ENCODE assay signal across 8 cellular contexts in the genomic region with DNA sequence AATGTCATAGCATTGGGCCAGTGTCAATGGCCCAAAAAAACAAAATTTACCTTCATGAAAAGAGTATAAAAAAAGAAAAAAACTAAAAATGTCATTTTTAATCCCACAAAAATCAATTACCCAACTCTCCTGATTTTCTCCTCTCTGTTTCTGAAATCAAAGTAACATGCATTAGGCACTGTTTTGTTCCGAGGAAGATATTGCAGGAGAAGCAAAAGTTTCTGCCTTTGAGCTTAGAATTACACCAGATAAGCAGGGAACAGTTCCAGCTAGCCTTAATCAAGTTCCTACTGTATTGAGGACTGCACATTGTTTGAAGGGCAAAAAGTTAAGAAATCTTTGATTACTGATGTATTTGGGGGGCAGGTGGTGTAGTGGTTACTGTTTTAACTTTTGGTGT. TPM values are rescaled to one million over a fixed set of nuclear protein-coding genes. Genes with fewer than 3 reads are reported as not detected.
DNase-seq lines count a peak whose midpoint lies in the region; ATAC-seq and TF ChIP-seq lines count a peak whose summit lies in the region.

No MANE protein-coding gene starts in this region.

- no peaks in the 10 kb centered on the region for H3K9me3 Mint-ChIP-seq in activated T-cell treated with anti-CD3 and anti-CD28 coated beads, Interleukin-2, amount 50 U/mL, for 4 hours
- no peaks in the 10 kb centered on the region for H3K9me3 Mint-ChIP-seq in activated T-helper 17 cell treated with anti-CD3 and anti-CD28 coated beads, Interleukin-2, amount 50 U/mL, for 72 hours

- H3K27me3 ChIP-seq in kidney epithelial cell (ENCODE audit: control insufficient read depth, insufficient read depth, low read length) (no peaks in the 10 kb centered on the region), transverse colon (no peaks in the 10 kb centered on the region)

- no peaks in the 10 kb centered on the region for H3K27me3 Mint-ChIP-seq in activated T-cell treated with anti-CD3 and anti-CD28 coated beads, Interleukin-2, amount 50 U/mL, for 4 hours (ENCODE audit: low read depth)
- peaks cover 8% of the 10 kb centered on the region for H3K27me3 Mint-ChIP-seq in activated T-helper 17 cell treated with anti-CD3 and anti-CD28 coated beads, Interleukin-2, amount 50 U/mL, for 72 hours

- H3K36me3 Mint-ChIP-seq in activated T-cell treated with anti-CD3 and anti-CD28 coated beads, Interleukin-2, amount 50 U/mL, for 4 hours (ENCODE audit: insufficient read depth), result peaks cover 10% of the 10 kb centered on the region
- H3K36me3 Mint-ChIP-seq in activated T-helper 17 cell treated with anti-CD3 and anti-CD28 coated beads, Interleukin-2, amount 50 U/mL, for 72 hours (ENCODE audit: low read depth), result peaks cover 37% of the 10 kb centered on the region

- H3K36me3 ChIP-seq in kidney epithelial cell (ENCODE audit: control insufficient read depth, insufficient read depth, low read length), result no peaks in the 10 kb centered on the region
- no peaks in the 10 kb centered on the region for H3K36me3 ChIP-seq in transverse colon

- 0 to 25% methylated on average over 1 of the region's 1 CpG for whole genome bisulfite sequencing in transverse colon (ENCODE audit: low coverage in 1 of 2), 2 donors
- 0 to 37% methylated on average over 1 of the region's 1 CpG for whole genome bisulfite sequencing in lower leg skin, 2 donors

- ATAC-seq in activated T-cell treated with anti-CD3 and anti-CD28 coated beads, Interleukin-2, amount 50 U/mL, for 4 hours, result no peak
- no peak for ATAC-seq in activated T-helper 17 cell treated with anti-CD3 and anti-CD28 coated beads, Interleukin-2, amount 50 U/mL, for 72 hours (replicated peaks)

- in situ Hi-C loops in transverse colon (cut with MboI; ENCODE audit: low pct_ligation_motif_present in 1 of 4, low pct_unique_long_range_greater_than_20kb in 1 of 4, low sequenced_read_pairs in 3 of 4), result no loop called here

- peaks cover 32% of the 10 kb centered on the region for H3K4me1 Mint-ChIP-seq in activated T-cell treated with anti-CD3 and anti-CD28 coated beads, Interleukin-2, amount 50 U/mL, for 4 hours (ENCODE audit: low read depth)
- peaks cover 21% of the 10 kb centered on the region for H3K4me1 Mint-ChIP-seq in activated T-helper 17 cell treated with anti-CD3 and anti-CD28 coated beads, Interleukin-2, amount 50 U/mL, for 72 hours

- intact Hi-C loops in transverse colon (cut with DNase I; ENCODE audit: low total_unique reads) (no loop called here), lower leg skin (cut with DNase I; ENCODE audit: low total_unique reads) (no loop called here)

- TF ChIP-seq POLR2A in transverse colon (IDR thresholded peaks at IDR 0.05) (no peak), lower leg skin (IDR thresholded peaks at IDR 0.05) (no peak)

- H3K4me3 ChIP-seq in kidney epithelial cell (ENCODE audit: low read depth, low read length) (peak overlapping the region; percentile 75), transverse colon (peak overlapping the region in 2 of 4 donors; percentile 91 to 94), lower leg skin (ENCODE audit: low read depth, poor library complexity, severe bottlenecking) (no peak overlapping the region)

- DNase-seq in activated T-cell treated with anti-CD3 and anti-CD28 coated beads, Interleukin-2, amount 50 U/mL, for 4 hours, result no peak
- no peak for DNase-seq in activated T-cell treated with anti-CD3 and anti-CD28 coated beads for 4 hours
- no peak for DNase-seq in kidney epithelial cell (ENCODE audit: low read depth)
- no peak for DNase-seq in transverse colon
- no peak for DNase-seq in lower leg skin (ENCODE audit: low spot score in 2 of 2)
- DNase-seq in activated effector memory CD4-positive, alpha-beta T cell treated with anti-CD3 and anti-CD28 coated beads, Interleukin-2, amount 50 U/mL, for 16 hours, result no peak
- DNase-seq in DMS53 (lab: John Stamatoyannopoulos, UW), result no peak

- peak overlapping the region; percentile 89 to 98 (median 94) for H3K27ac ChIP-seq in transverse colon

- H3K27ac Mint-ChIP-seq in activated T-helper 17 cell treated with anti-CD3 and anti-CD28 coated beads, Interleukin-2, amount 50 U/mL, for 72 hours, result peak overlapping the region; percentile 93

- TF ChIP-seq CTCF in kidney epithelial cell (IDR thresholded peaks at IDR 0.05; ENCODE audit: insufficient read depth, low read length, poor library complexity, severe bottlenecking), result no peak
- no peak for TF ChIP-seq CTCF in transverse colon (IDR thresholded peaks at IDR 0.05)
- TF ChIP-seq CTCF in lower leg skin (IDR thresholded peaks at IDR 0.05), result no peak

- H3K9me3 ChIP-seq in transverse colon, result no peaks in the 10 kb centered on the region

- peaks cover 14 to 35% (median 24%) of the 10 kb centered on the region in 4 donors for H3K4me1 ChIP-seq in transverse colon

- TF ChIP-seq EP300 in transverse colon (IDR thresholded peaks at IDR 0.05; ENCODE audit: low read depth), result no peak

- peak overlapping the region; percentile 86 for H3K4me3 Mint-ChIP-seq in activated T-cell treated with anti-CD3 and anti-CD28 coated beads, Interleukin-2, amount 50 U/mL, for 4 hours
- H3K4me3 Mint-ChIP-seq in activated T-helper 17 cell treated with anti-CD3 and anti-CD28 coated beads, Interleukin-2, amount 50 U/mL, for 72 hours, result peak overlapping the region; percentile 91

RNA-seq across cellular contexts. Expression of a gene that starts 1.1 kb away (rescaled TPM):
- 10 to 100 TPM; 48.6 to 51.4 (median 50.3) TPM for total RNA-seq in activated T-cell treated with anti-CD3 and anti-CD28 coated beads, Interleukin-2, amount 50 U/mL, for 4 hours
- total RNA-seq in activated T-helper 17 cell treated with anti-CD3 and anti-CD28 coated beads, Interleukin-2, amount 50 U/mL, for 72 hours, result 10 to 100 TPM; 39.2 to 60.3 TPM
- total RNA-seq in kidney epithelial cell (46.6 and 55.2 TPM in 2 replicates), transverse colon (100 to 1,000 TPM in 3 of 4 donors, 10 to 100 TPM in 1; 79.3 to 262 (median 112) TPM), lower leg skin (10 to 100 TPM; 44.8 to 60.0 (median 54.9) TPM)

RNA-seq across cellular contexts. Expression of a gene that starts 35.8 kb away (rescaled TPM):
- total RNA-seq in activated T-cell treated with anti-CD3 and anti-CD28 coated beads, Interleukin-2, amount 50 U/mL, for 4 hours, result 1,000 to 10,000 TPM; 1,753 to 1,834 (median 1,793) TPM
- 1,000 to 10,000 TPM; 1,599 to 2,067 TPM for total RNA-seq in activated T-helper 17 cell treated with anti-CD3 and anti-CD28 coated beads, Interleukin-2, amount 50 U/mL, for 72 hours
- total RNA-seq in kidney epithelial cell (171 and 219 TPM in 2 replicates), transverse colon (100 to 1,000 TPM in 2 of 4 donors, 10 to 100 TPM in 2; 15.1 to 157 (median 90.5) TPM), lower leg skin (100 to 1,000 TPM; 202 to 750 (median 389) TPM)

RNA-seq across cellular contexts. Expression of a gene that starts 41.9 kb away (rescaled TPM):
- 1 to 10 TPM in 1 of 3 donors, under 1 TPM in 2; 0.76 to 1.7 (median 0.84) TPM for total RNA-seq in activated T-cell treated with anti-CD3 and anti-CD28 coated beads, Interleukin-2, amount 50 U/mL, for 4 hours
- total RNA-seq in activated T-helper 17 cell treated with anti-CD3 and anti-CD28 coated beads, Interleukin-2, amount 50 U/mL, for 72 hours, result 1 to 10 TPM; 3.6 to 4.8 TPM
- 1.9 and 3.3 TPM in 2 replicates for total RNA-seq in kidney epithelial cell
- total RNA-seq in transverse colon, result 1 to 10 TPM in 3 of 4 donors, under 1 TPM in 1; 0.60 to 4.4 (median 3.0) TPM
- 1 to 10 TPM; 2.2 to 5.4 (median 3.6) TPM for total RNA-seq in lower leg skin

RNA-seq across cellular contexts. Expression of a gene that starts 43.5 kb away (rescaled TPM):
- 10 to 100 TPM; 14.6 to 20.9 (median 15.9) TPM for total RNA-seq in activated T-cell treated with anti-CD3 and anti-CD28 coated beads, Interleukin-2, amount 50 U/mL, for 4 hours
- total RNA-seq in activated T-helper 17 cell treated with anti-CD3 and anti-CD28 coated beads, Interleukin-2, amount 50 U/mL, for 72 hours, result 10 to 100 TPM; 14.1 to 21.4 TPM
- total RNA-seq in kidney epithelial cell, result 10.7 and 13.8 TPM in 2 replicates
- 10 to 100 TPM in 3 of 4 donors, 1 to 10 TPM in 1; 6.4 to 67.3 (median 17.4) TPM for total RNA-seq in transverse colon
- 10 to 100 TPM in 2 of 4 donors, 1 to 10 TPM in 2; 8.7 to 13.1 (median 11.0) TPM for total RNA-seq in lower leg skin
